ENCODE assay signal across 17 cellular contexts in the genomic region with DNA sequence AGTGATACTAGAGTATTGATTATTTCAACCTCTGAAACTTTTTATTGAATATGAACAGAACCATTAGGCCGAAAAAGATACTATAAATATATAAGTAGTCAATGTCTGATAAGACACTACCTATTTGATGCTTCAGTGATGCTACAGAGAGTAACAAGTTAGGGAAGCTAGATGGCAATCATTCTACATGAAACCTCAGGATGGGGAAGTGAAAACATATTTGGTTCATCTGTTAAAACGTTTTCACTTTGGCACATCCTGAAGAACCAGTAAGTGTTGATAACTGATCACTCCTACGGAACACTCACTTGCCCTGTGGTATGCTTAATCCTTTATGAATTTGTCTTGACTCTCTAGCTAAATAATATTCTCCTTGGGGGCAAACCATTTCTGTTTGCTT.
A peak's percentile ranks its signal among the peaks of the same experiment; 100 is the strongest.
DNase-seq lines count a peak whose midpoint lies in the region; ATAC-seq and TF ChIP-seq lines count a peak whose summit lies in the region.
"Had no signal": no experiment of that assay in that cellular context is flagged by ENCODE, and none has a peak within 500 bp of the region (broad histone marks: within the 10 kb centered on the region; RNA-seq: fewer than 3 reads in every experiment).

No MANE protein-coding gene starts in this region.

- no peaks in the 10 kb centered on the region for H3K27me3 Mint-ChIP-seq in osteocyte (ENCODE audit: unreplicated experiment)
- H3K27me3 Mint-ChIP-seq: activated naive CD8-positive, alpha-beta T cell treated with anti-CD3 and anti-CD28 coated beads, Interleukin-2, amount 50 U/mL, for 24 hours; CD4-positive, CD25-positive, alpha-beta regulatory T cell had no signal

- no peak overlapping the region for H3K27ac ChIP-seq in tibial nerve
- H3K27ac ChIP-seq in right cardiac atrium (ENCODE audit: low read length), result no peak overlapping the region
- H3K27ac ChIP-seq: dorsolateral prefrontal cortex, gastrocnemius medialis, right atrium auricular region had no signal

- H3K4me1 Mint-ChIP-seq in osteocyte (ENCODE audit: unreplicated experiment), result no peaks in the 10 kb centered on the region
- H3K4me1 Mint-ChIP-seq: activated naive CD8-positive, alpha-beta T cell treated with anti-CD3 and anti-CD28 coated beads, Interleukin-2, amount 50 U/mL, for 24 hours; CD4-positive, CD25-positive, alpha-beta regulatory T cell had no signal

- no peaks in the 10 kb centered on the region for H3K9me3 ChIP-seq in tibial nerve
- no peaks in the 10 kb centered on the region for H3K9me3 ChIP-seq in right cardiac atrium (ENCODE audit: control insufficient read depth, low read length)
- H3K9me3 ChIP-seq: gastrocnemius medialis had no signal

- TF ChIP-seq EP300 in tibial nerve (IDR thresholded peaks at IDR 0.05), result no peak

- no peaks in the 10 kb centered on the region for H3K9me3 Mint-ChIP-seq in osteocyte (ENCODE audit: unreplicated experiment)

- WGBS in tibial nerve, 2 donors, result 47 to 50% methylated on average over 3 of the region's 3 CpGs
- WGBS in right cardiac atrium, result 30% methylated on average over 3 of the region's 3 CpGs

- H3K4me3 ChIP-seq in tibial nerve (no peak overlapping the region), right cardiac atrium (ENCODE audit: low read length) (no peak overlapping the region)
- H3K4me3 ChIP-seq: dorsolateral prefrontal cortex, gastrocnemius medialis, right atrium auricular region had no signal

- H3K4me3 Mint-ChIP-seq in osteocyte (ENCODE audit: unreplicated experiment), result no peak overlapping the region
- H3K4me3 Mint-ChIP-seq: activated naive CD8-positive, alpha-beta T cell treated with anti-CD3 and anti-CD28 coated beads, Interleukin-2, amount 50 U/mL, for 24 hours; CD4-positive, CD25-positive, alpha-beta regulatory T cell had no signal

- no peaks in the 10 kb centered on the region for H3K4me1 ChIP-seq in tibial nerve
- no peaks in the 10 kb centered on the region for H3K4me1 ChIP-seq in right cardiac atrium (ENCODE audit: control insufficient read depth, insufficient read depth, low read length)
- H3K4me1 ChIP-seq: gastrocnemius medialis, right atrium auricular region had no signal

- peak; percentile 7 for DNase-seq in NCI-H345 (lab: John Stamatoyannopoulos, UW)
- DNase-seq in NCI-H345 treated with DMSO at 0.1 percent for 48 hours (lab: John Stamatoyannopoulos, UW; ENCODE audit: unreplicated experiment), result no peak
- DNase-seq in NCI-H69 (lab: John Stamatoyannopoulos, UW), result peak; percentile 19
- no peak for DNase-seq in osteocyte (ENCODE audit: extremely low spot score, unreplicated experiment)
- DNase-seq in activated CD8-positive, alpha-beta memory T cell treated with anti-CD3 and anti-CD28 coated beads, Interleukin-2, amount 50 U/mL, for 48 hours, result no peak
- no peak for DNase-seq in tibial nerve (ENCODE audit: low spot score in 2 of 2)
- no peak for DNase-seq in right cardiac atrium
- DNase-seq: activated CD8-positive, alpha-beta memory T cell treated with anti-CD3 and anti-CD28 coated beads for 24 hours; activated naive CD8-positive, alpha-beta T cell treated with anti-CD3 and anti-CD28 coated beads, Interleukin-2, amount 50 U/mL, for 24 hours; CD4-positive, CD25-positive, alpha-beta regulatory T cell; dorsolateral prefrontal cortex; erythroblast; gastrocnemius medialis; NCI-H2081; NCI-H774 had no signal

- peak; percentile 69 for ATAC-seq in HG02981 (IDR thresholded peaks at IDR 0.05; ENCODE audit: unreplicated experiment)
- no peak for ATAC-seq in right cardiac atrium
- ATAC-seq: activated naive CD8-positive, alpha-beta T cell treated with anti-CD3 and anti-CD28 coated beads, Interleukin-2, amount 50 U/mL, for 24 hours; gastrocnemius medialis had no signal

- no peak for TF ChIP-seq POLR2A in tibial nerve (IDR thresholded peaks at IDR 0.05)

- TF ChIP-seq CTCF in osteocyte (IDR thresholded peaks at IDR 0.05) (peak; percentile 20), tibial nerve (IDR thresholded peaks at IDR 0.05) (no peak)

- no peak overlapping the region for H3K27ac Mint-ChIP-seq in osteocyte (ENCODE audit: unreplicated experiment)
- H3K27ac Mint-ChIP-seq: activated naive CD8-positive, alpha-beta T cell treated with anti-CD3 and anti-CD28 coated beads, Interleukin-2, amount 50 U/mL, for 24 hours; CD4-positive, CD25-positive, alpha-beta regulatory T cell had no signal

- H3K27me3 ChIP-seq in tibial nerve, result no peaks in the 10 kb centered on the region
- H3K27me3 ChIP-seq in right cardiac atrium (ENCODE audit: control insufficient read depth, insufficient read depth), result no peaks in the 10 kb centered on the region
- H3K27me3 ChIP-seq: dorsolateral prefrontal cortex, gastrocnemius medialis, right atrium auricular region had no signal

- no peaks in the 10 kb centered on the region for H3K36me3 Mint-ChIP-seq in osteocyte (ENCODE audit: unreplicated experiment)
- H3K36me3 Mint-ChIP-seq: CD4-positive, CD25-positive, alpha-beta regulatory T cell had no signal

- no peaks in the 10 kb centered on the region for H3K36me3 ChIP-seq in tibial nerve
- H3K36me3 ChIP-seq: gastrocnemius medialis, right atrium auricular region had no signal

- intact Hi-C loops in right cardiac atrium (cut with DNase I), result no loop called here

Comparison
In these comparisons a context has a peak if more than half of its experiments do, and no peak if none do; other contexts are left out.
1. DNase-seq: peak in NCI-H345 (single experiment) and NCI-H69 (single experiment); none in NCI-H345 treated with DMSO at 0.1 percent for 48 hours (single experiment), osteocyte (single experiment), activated CD8-positive, alpha-beta memory T cell treated with anti-CD3 and anti-CD28 coated beads, Interleukin-2, amount 50 U/mL, for 48 hours (single experiment), tibial nerve (0 of 2) and right cardiac atrium (0 of 3).